ENCODE assay signal across 1 cellular context in the genomic region with DNA sequence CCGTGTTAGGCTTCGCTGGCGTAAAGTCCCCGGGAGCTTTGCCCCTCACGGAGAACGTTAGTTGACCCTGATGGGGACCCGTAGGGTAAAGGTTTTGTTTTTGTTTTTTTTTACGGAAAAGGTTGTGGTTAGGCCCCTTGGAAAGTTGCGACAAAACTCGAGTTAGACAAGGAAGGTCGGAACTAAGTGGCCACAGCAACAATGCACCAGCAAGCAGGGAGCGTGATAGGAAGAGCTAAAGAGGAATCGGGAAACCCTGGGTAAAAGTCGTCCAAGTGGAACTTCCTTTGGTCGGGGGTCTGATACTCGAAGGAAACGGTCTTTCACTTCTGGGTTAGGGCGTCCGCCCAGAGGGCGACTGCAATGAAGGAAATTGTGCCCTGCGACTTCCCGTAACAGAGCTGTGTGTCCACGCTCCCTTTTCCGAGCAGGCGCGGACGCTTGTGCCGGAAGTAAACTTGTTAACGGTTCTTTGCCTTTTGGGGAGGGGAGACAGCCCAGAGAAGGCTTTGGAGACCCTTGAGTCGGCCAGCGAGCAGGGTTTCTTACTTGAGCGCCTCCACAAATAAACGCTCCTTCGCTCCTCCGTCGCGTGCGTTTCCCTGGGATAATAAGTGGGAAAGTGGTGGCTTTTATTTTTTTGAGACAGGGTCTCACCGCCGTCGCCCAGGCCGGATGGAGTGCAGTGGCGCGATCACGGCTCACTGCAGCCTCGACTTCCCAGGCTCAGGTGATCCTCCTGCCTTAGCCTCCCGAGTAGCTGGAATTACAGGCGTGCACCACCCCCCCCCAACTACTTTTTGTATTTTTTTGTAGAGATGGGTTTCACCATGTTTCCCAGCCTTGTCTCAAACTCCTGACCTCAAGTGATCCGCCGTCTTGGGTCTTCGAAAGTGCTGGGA.
A peak's percentile ranks its signal among the peaks of the same experiment; 100 is the strongest.
TF ChIP-seq lines count a peak whose summit lies in the region.

No MANE protein-coding gene starts in this region.

TF ChIP-seq in HepG2, 621 proteins besides CTCF, POLR2A, EP300 and RAD21 (continued from another document and continues in another):
- TF ChIP-seq, protein P1, sequence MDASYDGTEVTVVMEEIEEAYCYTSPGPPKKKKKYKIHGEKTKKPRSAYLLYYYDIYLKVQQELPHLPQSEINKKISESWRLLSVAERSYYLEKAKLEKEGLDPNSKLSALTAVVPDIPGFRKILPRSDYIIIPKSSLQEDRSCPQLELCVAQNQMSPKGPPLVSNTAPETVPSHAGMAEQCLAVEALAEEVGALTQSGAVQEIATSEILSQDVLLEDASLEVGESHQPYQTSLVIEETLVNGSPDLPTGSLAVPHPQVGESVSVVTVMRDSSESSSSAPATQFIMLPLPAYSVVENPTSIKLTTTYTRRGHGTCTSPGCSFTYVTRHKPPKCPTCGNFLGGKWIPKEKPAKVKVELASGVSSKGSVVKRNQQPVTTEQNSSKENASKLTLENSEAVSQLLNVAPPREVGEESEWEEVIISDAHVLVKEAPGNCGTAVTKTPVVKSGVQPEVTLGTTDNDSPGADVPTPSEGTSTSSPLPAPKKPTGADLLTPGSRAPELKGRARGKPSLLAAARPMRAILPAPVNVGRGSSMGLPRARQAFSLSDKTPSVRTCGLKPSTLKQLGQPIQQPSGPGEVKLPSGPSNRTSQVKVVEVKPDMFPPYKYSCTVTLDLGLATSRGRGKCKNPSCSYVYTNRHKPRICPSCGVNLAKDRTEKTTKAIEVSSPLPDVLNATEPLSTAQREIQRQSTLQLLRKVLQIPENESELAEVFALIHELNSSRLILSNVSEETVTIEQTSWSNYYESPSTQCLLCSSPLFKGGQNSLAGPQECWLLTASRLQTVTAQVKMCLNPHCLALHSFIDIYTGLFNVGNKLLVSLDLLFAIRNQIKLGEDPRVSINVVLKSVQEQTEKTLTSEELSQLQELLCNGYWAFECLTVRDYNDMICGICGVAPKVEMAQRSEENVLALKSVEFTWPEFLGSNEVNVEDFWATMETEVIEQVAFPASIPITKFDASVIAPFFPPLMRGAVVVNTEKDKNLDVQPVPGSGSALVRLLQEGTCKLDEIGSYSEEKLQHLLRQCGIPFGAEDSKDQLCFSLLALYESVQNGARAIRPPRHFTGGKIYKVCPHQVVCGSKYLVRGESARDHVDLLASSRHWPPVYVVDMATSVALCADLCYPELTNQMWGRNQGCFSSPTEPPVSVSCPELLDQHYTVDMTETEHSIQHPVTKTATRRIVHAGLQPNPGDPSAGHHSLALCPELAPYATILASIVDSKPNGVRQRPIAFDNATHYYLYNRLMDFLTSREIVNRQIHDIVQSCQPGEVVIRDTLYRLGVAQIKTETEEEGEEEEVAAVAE (CRISPR knock-in tag; IDR thresholded peaks at IDR 0.05; ENCODE audit: borderline replicate concordance) = peak; percentile 73; the same call in 1 of the 2 replicates
- TF ChIP-seq KDM1A (CRISPR knock-in tag; IDR thresholded peaks at IDR 0.05) = 0 out of 2 replicates have a peak, but pooled peaks have one; percentile 34
- peak; percentile 88 for TF ChIP-seq HDAC1 (CRISPR knock-in tag; IDR thresholded peaks at IDR 0.05)
- TF ChIP-seq EZH2 (conservative IDR thresholded peaks at IDR 0.05; ENCODE audit: low read depth, low read length) = no peak
- no peak for TF ChIP-seq CHCHD3 (CRISPR knock-in tag; IDR thresholded peaks at IDR 0.05)
- TF ChIP-seq ZNF281 (CRISPR knock-in tag; IDR thresholded peaks at IDR 0.05; ENCODE audit: borderline replicate concordance) = peak; percentile 42; the same call in 1 of the 2 replicates
- no peak; the same call in 1 of the 2 replicates for TF ChIP-seq SMC3 (IDR thresholded peaks at IDR 0.05; ENCODE audit: low read length)
- TF ChIP-seq TFDP1 (CRISPR knock-in tag; IDR thresholded peaks at IDR 0.05; ENCODE audit: borderline replicate concordance) = 0 out of 2 replicates have a peak, but pooled peaks have one; percentile 58
- TF ChIP-seq, protein P2, sequence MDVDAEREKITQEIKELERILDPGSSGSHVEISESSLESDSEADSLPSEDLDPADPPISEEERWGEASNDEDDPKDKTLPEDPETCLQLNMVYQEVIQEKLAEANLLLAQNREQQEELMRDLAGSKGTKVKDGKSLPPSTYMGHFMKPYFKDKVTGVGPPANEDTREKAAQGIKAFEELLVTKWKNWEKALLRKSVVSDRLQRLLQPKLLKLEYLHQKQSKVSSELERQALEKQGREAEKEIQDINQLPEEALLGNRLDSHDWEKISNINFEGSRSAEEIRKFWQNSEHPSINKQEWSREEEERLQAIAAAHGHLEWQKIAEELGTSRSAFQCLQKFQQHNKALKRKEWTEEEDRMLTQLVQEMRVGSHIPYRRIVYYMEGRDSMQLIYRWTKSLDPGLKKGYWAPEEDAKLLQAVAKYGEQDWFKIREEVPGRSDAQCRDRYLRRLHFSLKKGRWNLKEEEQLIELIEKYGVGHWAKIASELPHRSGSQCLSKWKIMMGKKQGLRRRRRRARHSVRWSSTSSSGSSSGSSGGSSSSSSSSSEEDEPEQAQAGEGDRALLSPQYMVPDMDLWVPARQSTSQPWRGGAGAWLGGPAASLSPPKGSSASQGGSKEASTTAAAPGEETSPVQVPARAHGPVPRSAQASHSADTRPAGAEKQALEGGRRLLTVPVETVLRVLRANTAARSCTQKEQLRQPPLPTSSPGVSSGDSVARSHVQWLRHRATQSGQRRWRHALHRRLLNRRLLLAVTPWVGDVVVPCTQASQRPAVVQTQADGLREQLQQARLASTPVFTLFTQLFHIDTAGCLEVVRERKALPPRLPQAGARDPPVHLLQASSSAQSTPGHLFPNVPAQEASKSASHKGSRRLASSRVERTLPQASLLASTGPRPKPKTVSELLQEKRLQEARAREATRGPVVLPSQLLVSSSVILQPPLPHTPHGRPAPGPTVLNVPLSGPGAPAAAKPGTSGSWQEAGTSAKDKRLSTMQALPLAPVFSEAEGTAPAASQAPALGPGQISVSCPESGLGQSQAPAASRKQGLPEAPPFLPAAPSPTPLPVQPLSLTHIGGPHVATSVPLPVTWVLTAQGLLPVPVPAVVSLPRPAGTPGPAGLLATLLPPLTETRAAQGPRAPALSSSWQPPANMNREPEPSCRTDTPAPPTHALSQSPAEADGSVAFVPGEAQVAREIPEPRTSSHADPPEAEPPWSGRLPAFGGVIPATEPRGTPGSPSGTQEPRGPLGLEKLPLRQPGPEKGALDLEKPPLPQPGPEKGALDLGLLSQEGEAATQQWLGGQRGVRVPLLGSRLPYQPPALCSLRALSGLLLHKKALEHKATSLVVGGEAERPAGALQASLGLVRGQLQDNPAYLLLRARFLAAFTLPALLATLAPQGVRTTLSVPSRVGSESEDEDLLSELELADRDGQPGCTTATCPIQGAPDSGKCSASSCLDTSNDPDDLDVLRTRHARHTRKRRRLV (CRISPR knock-in tag; IDR thresholded peaks at IDR 0.05) = 0 out of 2 replicates have a peak, but pooled peaks have one; percentile 79
- no peak; the same call in 1 of the 2 replicates for TF ChIP-seq SP140L (CRISPR knock-in tag; IDR thresholded peaks at IDR 0.05; ENCODE audit: borderline replicate concordance)
- 0 out of 2 replicates have a peak, but pooled peaks have one; percentile 56 for TF ChIP-seq ZNF224 (CRISPR knock-in tag; IDR thresholded peaks at IDR 0.05)
- TF ChIP-seq SOX6 (IDR thresholded peaks at IDR 0.05) = no peak
- peak; percentile 69 for TF ChIP-seq SOX6 (CRISPR knock-in tag; IDR thresholded peaks at IDR 0.05)
- TF ChIP-seq MAFF (IDR thresholded peaks at IDR 0.05; ENCODE audit: low read depth, low read length) = no peak
- TF ChIP-seq, protein P3, sequence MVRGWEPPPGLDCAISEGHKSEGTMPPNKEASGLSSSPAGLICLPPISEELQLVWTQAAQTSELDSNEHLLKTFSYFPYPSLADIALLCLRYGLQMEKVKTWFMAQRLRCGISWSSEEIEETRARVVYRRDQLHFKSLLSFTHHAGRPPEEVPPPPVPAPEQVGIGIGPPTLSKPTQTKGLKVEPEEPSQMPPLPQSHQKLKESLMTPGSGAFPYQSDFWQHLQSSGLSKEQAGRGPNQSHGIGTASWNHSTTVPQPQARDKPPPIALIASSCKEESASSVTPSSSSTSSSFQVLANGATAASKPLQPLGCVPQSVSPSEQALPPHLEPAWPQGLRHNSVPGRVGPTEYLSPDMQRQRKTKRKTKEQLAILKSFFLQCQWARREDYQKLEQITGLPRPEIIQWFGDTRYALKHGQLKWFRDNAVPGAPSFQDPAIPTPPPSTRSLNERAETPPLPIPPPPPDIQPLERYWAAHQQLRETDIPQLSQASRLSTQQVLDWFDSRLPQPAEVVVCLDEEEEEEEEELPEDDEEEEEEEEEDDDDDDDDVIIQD (CRISPR knock-in tag; IDR thresholded peaks at IDR 0.05; ENCODE audit: low read depth) = peak; percentile 52; the same call in 1 of the 2 replicates
- no peak; the same call in 1 of the 2 replicates for TF ChIP-seq ZNF766 (CRISPR knock-in tag; IDR thresholded peaks at IDR 0.05; ENCODE audit: borderline replicate concordance)
- TF ChIP-seq POLR2G (IDR thresholded peaks at IDR 0.05; ENCODE audit: low read depth, low read length) = peak; percentile 91
- TF ChIP-seq ZNF768 (CRISPR knock-in tag; IDR thresholded peaks at IDR 0.05) = peak; percentile 74
- peak; percentile 43; the same call in 1 of the 2 replicates for TF ChIP-seq NR2F2 (IDR thresholded peaks at IDR 0.05; ENCODE audit: borderline replicate concordance, low read depth)
- TF ChIP-seq MED8 (CRISPR knock-in tag; IDR thresholded peaks at IDR 0.05; ENCODE audit: insufficient replicate concordance) = no peak
- TF ChIP-seq, protein P4, sequence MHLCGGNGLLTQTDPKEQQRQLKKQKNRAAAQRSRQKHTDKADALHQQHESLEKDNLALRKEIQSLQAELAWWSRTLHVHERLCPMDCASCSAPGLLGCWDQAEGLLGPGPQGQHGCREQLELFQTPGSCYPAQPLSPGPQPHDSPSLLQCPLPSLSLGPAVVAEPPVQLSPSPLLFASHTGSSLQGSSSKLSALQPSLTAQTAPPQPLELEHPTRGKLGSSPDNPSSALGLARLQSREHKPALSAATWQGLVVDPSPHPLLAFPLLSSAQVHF (CRISPR knock-in tag; IDR thresholded peaks at IDR 0.05) = no peak
- TF ChIP-seq ZFYVE20 (CRISPR knock-in tag; IDR thresholded peaks at IDR 0.05; ENCODE audit: borderline replicate concordance, low read depth) = no peak
- peak; percentile 84; the same call in 1 of the 3 replicates for TF ChIP-seq MXI1 (IDR thresholded peaks at IDR 0.05; ENCODE audit: borderline replicate concordance, low read depth, low read length)
- peak; percentile 94 for TF ChIP-seq KMT2A (CRISPR knock-in tag; IDR thresholded peaks at IDR 0.05)
- TF ChIP-seq, protein P5, sequence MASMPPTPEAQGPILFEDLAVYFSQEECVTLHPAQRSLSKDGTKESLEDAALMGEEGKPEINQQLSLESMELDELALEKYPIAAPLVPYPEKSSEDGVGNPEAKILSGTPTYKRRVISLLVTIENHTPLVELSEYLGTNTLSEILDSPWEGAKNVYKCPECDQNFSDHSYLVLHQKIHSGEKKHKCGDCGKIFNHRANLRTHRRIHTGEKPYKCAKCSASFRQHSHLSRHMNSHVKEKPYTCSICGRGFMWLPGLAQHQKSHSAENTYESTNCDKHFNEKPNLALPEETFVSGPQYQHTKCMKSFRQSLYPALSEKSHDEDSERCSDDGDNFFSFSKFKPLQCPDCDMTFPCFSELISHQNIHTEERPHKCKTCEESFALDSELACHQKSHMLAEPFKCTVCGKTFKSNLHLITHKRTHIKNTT (CRISPR knock-in tag; IDR thresholded peaks at IDR 0.05) = no peak
- TF ChIP-seq TEAD2 (CRISPR knock-in tag; IDR thresholded peaks at IDR 0.05) = no peak
- TF ChIP-seq TEF (CRISPR knock-in tag; IDR thresholded peaks at IDR 0.05) = no peak
- TF ChIP-seq, protein P6, sequence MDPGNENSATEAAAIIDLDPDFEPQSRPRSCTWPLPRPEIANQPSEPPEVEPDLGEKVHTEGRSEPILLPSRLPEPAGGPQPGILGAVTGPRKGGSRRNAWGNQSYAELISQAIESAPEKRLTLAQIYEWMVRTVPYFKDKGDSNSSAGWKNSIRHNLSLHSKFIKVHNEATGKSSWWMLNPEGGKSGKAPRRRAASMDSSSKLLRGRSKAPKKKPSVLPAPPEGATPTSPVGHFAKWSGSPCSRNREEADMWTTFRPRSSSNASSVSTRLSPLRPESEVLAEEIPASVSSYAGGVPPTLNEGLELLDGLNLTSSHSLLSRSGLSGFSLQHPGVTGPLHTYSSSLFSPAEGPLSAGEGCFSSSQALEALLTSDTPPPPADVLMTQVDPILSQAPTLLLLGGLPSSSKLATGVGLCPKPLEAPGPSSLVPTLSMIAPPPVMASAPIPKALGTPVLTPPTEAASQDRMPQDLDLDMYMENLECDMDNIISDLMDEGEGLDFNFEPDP (CRISPR knock-in tag; conservative IDR thresholded peaks at IDR 0.05) = 0 out of 2 replicates have a peak, but pooled peaks have one; percentile 56
- TF ChIP-seq ZNF235 (CRISPR knock-in tag; IDR thresholded peaks at IDR 0.05; ENCODE audit: borderline replicate concordance) = no peak
- TF ChIP-seq ZNF773 (CRISPR knock-in tag; IDR thresholded peaks at IDR 0.05; ENCODE audit: borderline replicate concordance) = peak; percentile 86; the same call in 1 of the 2 replicates
